Comparison of ENCODE assay signal across 9 cellular contexts in the genomic region with DNA sequence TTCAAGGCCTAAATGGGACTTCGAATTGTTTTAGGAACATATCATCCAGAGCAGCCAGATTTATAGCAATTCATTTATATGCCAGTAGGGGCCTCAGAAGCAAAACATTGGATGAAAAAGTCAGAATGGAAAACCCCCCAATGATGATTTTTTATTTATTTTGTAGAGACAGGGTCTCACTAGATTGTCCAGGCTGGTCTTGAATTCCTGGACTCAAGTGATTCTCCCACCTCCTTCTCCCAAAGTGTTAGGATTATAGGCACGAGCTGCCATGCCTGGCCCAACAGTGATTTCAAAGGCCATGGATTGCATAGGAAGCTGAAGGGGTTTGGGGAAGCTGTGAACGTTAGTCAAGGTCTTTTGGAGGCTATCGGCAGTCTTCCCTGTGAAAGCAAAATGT. TPM values are rescaled to one million over a fixed set of nuclear protein-coding genes. Genes with fewer than 3 reads are reported as not detected.
A peak's percentile ranks its signal among the peaks of the same experiment; 100 is the strongest.
DNase-seq lines count a peak whose midpoint lies in the region; ATAC-seq and TF ChIP-seq lines count a peak whose summit lies in the region.
"Had no signal": no experiment of that assay in that cellular context is flagged by ENCODE, and none has a peak within 500 bp of the region (broad histone marks: within the 10 kb centered on the region; RNA-seq: fewer than 3 reads in every experiment).

No MANE protein-coding gene starts in this region.

- in situ Hi-C loops in mammary epithelial cell (cut with MboI; ENCODE audit: low sequenced_read_pairs in 2 of 2) = no loop called here

- H3K27me3 ChIP-seq in CD8-positive, alpha-beta T cell (ENCODE audit: insufficient read depth, low read length) = no peaks in the 10 kb centered on the region
- H3K27me3 ChIP-seq in mammary epithelial cell (ENCODE audit: insufficient read depth, low read length) (no peaks in the 10 kb centered on the region), esophagus muscularis mucosa (no peaks in the 10 kb centered on the region), SJCRH30 (no peaks in the 10 kb centered on the region)
- H3K27me3 ChIP-seq: ovary had no signal

- peaks cover 41% of the 10 kb centered on the region for H3K4me1 Mint-ChIP-seq in CD8-positive, alpha-beta T cell (ENCODE audit: low read depth)
- peaks cover 30 to 47% (median 40%) of the 10 kb centered on the region in 3 donors for H3K4me1 Mint-ChIP-seq in IgD-negative memory B cell
- H3K4me1 Mint-ChIP-seq in naive thymus-derived CD8-positive, alpha-beta T cell = peaks cover 20 to 55% (median 37%) of the 10 kb centered on the region in 4 donors

- no peak overlapping the region for H3K4me2 ChIP-seq in mammary epithelial cell (ENCODE audit: insufficient read depth, low read depth, low read length)

- H3K27ac Mint-ChIP-seq in CD8-positive, alpha-beta T cell = peak overlapping the region; percentile 55
- peak overlapping the region in 2 of 3 donors; percentile 18 to 61 for H3K27ac Mint-ChIP-seq in IgD-negative memory B cell
- H3K27ac Mint-ChIP-seq in naive thymus-derived CD8-positive, alpha-beta T cell = peak overlapping the region in 7 of 10 donors; percentile 4 to 68 (median 44)

- no peak overlapping the region for H2AFZ ChIP-seq in mammary epithelial cell (ENCODE audit: low read depth, low read length)

- ATAC-seq in CD8-positive, alpha-beta T cell = no peak
- ATAC-seq in naive thymus-derived CD8-positive, alpha-beta T cell = no peak
- ATAC-seq in GM18858 (IDR thresholded peaks at IDR 0.05; ENCODE audit: unreplicated experiment) = no peak

- H3K4me3 ChIP-seq in CD8-positive, alpha-beta T cell (ENCODE audit: low read depth, low read length) = no peak overlapping the region
- H3K4me3 ChIP-seq in mammary epithelial cell (replicated peaks in 1 of 3; ENCODE audit: insufficient read depth in 1 of 3, low read depth in 2 of 3, low read length in 3 of 3) (no peak overlapping the region), esophagus muscularis mucosa (no peak overlapping the region), SJCRH30 (no peak overlapping the region)
- H3K4me3 ChIP-seq: ovary had no signal

- intact Hi-C loops in CD8-positive, alpha-beta T cell (cut with DNase I, micrococcal nuclease) = loop anchor here in 1 of 2 experiments (2.0 kb wide), 1 partner anchor 41 kb away; no protein-coding TSS in a partner anchor
- intact Hi-C loops in mammary epithelial cell (cut with micrococcal nuclease) = no loop called here
- intact Hi-C loops in esophagus muscularis mucosa (cut with DNase I) = no loop called here

- no peak overlapping the region for H3K4me3 Mint-ChIP-seq in CD8-positive, alpha-beta T cell
- H3K4me3 Mint-ChIP-seq in IgD-negative memory B cell = peak overlapping the region in 1 of 4 donors; percentile 75
- H3K4me3 Mint-ChIP-seq in naive thymus-derived CD8-positive, alpha-beta T cell = no peak overlapping the region

- peak; percentile 55 for TF ChIP-seq CTCF in CD8-positive, alpha-beta T cell (IDR thresholded peaks at IDR 0.05)
- peak; percentile 46 for TF ChIP-seq CTCF in mammary epithelial cell (conservative IDR thresholded peaks at IDR 0.05 in 1 of 2, IDR thresholded peaks at IDR 0.05 in 1 of 2; ENCODE audit: extremely low read depth in 1 of 2, insufficient read depth in 1 of 2, low read depth in 1 of 2, low read length in 2 of 2)
- TF ChIP-seq CTCF in esophagus muscularis mucosa (IDR thresholded peaks at IDR 0.05) = peak in 1 of 3 experiments; percentile 49

- CTCF ChIA-PET in CD8-positive, alpha-beta T cell (lab: Charles Lee) = interaction anchor here (0.5 to 6.0 kb wide), 9 partner anchors 8 to 399 kb away, joined by 3 to 35 read pairs (median 3); a partner anchor contains a TSS
- CTCF ChIA-PET in mammary epithelial cell (lab: Charles Lee; ENCODE audit: low non-redundant PET) = interaction anchor here (0.7 kb wide), 1 partner anchor 393 kb away, joined by 4 read pairs; no protein-coding TSS in a partner anchor

- no peak overlapping the region for H3K27ac ChIP-seq in CD8-positive, alpha-beta T cell (ENCODE audit: low read depth, low read length)
- H3K27ac ChIP-seq in mammary epithelial cell (ENCODE audit: insufficient read depth, low read depth, low read length) = no peak overlapping the region
- H3K27ac ChIP-seq in esophagus muscularis mucosa (replicated peaks in 1 of 4) = no peak overlapping the region
- no peak overlapping the region for H3K27ac ChIP-seq in SJCRH30
- H3K27ac ChIP-seq: ovary had no signal

- WGBS in mammary epithelial cell (ENCODE audit: low coverage, missing lambda C conversion rate) = 93% methylated on average over 4 of the region's 4 CpGs
- 85% methylated on average over 4 of the region's 4 CpGs for WGBS in esophagus muscularis mucosa

- no peaks in the 10 kb centered on the region for H3K36me3 ChIP-seq in CD8-positive, alpha-beta T cell (ENCODE audit: insufficient read depth, low read length)
- no peaks in the 10 kb centered on the region for H3K36me3 ChIP-seq in mammary epithelial cell (ENCODE audit: insufficient read depth, low read length)
- no peaks in the 10 kb centered on the region for H3K36me3 ChIP-seq in esophagus muscularis mucosa
- H3K36me3 ChIP-seq in SJCRH30 = no peaks in the 10 kb centered on the region
- H3K36me3 ChIP-seq: ovary had no signal

- H4K20me1 ChIP-seq in mammary epithelial cell (ENCODE audit: insufficient read depth, low read length) = no peaks in the 10 kb centered on the region

- no peaks in the 10 kb centered on the region for H3K9me3 ChIP-seq in CD8-positive, alpha-beta T cell (ENCODE audit: low read length)
- H3K9me3 ChIP-seq in mammary epithelial cell (replicated peaks; ENCODE audit: insufficient read depth, low read length) (no peaks in the 10 kb centered on the region), esophagus muscularis mucosa (no peaks in the 10 kb centered on the region), SJCRH30 (replicated peaks) (no peaks in the 10 kb centered on the region)
- H3K9me3 ChIP-seq: ovary had no signal

- DNase-seq in CD8-positive, alpha-beta T cell = no peak
- DNase-seq in mammary epithelial cell = no peak
- DNase-seq in naive thymus-derived CD8-positive, alpha-beta T cell = peak in 1 of 10 donors; percentile 16
- DNase-seq in esophagus muscularis mucosa (ENCODE audit: extremely low spot score) = no peak
- no peak for DNase-seq in SJCRH30
- no peak for DNase-seq in activated naive CD4-positive, alpha-beta T cell treated with Interleukin-2 at 50 U/mL for 16 hours
- DNase-seq: ovary had no signal

- peaks cover 22% of the 10 kb centered on the region for H3K79me2 ChIP-seq in mammary epithelial cell (ENCODE audit: insufficient read depth, low read length)

- H3K9me3 Mint-ChIP-seq in CD8-positive, alpha-beta T cell = no peaks in the 10 kb centered on the region
- no peaks in the 10 kb centered on the region for H3K9me3 Mint-ChIP-seq in IgD-negative memory B cell
- H3K9me3 Mint-ChIP-seq in naive thymus-derived CD8-positive, alpha-beta T cell = no peaks in the 10 kb centered on the region

- H3K36me3 Mint-ChIP-seq in CD8-positive, alpha-beta T cell = peaks cover 11% of the 10 kb centered on the region
- H3K36me3 Mint-ChIP-seq in IgD-negative memory B cell = no peaks in the 10 kb centered on the region
- no peaks in the 10 kb centered on the region for H3K36me3 Mint-ChIP-seq in naive thymus-derived CD8-positive, alpha-beta T cell

- TF ChIP-seq EP300 in esophagus muscularis mucosa (IDR thresholded peaks at IDR 0.05) = no peak

- TF ChIP-seq POLR2A in esophagus muscularis mucosa (IDR thresholded peaks at IDR 0.05; ENCODE audit: low read depth) = no peak

- H3K4me1 ChIP-seq in CD8-positive, alpha-beta T cell (ENCODE audit: insufficient read depth, low read length) = peaks cover 9% of the 10 kb centered on the region
- peaks cover 14% of the 10 kb centered on the region for H3K4me1 ChIP-seq in mammary epithelial cell (ENCODE audit: insufficient read depth, low read length)
- H3K4me1 ChIP-seq in esophagus muscularis mucosa = peaks cover 13 to 20% (median 19%) of the 10 kb centered on the region in 4 donors
- H3K4me1 ChIP-seq in SJCRH30 = peaks cover 4% of the 10 kb centered on the region; the same call in 1 of the 2 replicates

- H3K27me3 Mint-ChIP-seq in CD8-positive, alpha-beta T cell (ENCODE audit: low read depth) = no peaks in the 10 kb centered on the region
- H3K27me3 Mint-ChIP-seq in IgD-negative memory B cell = no peaks in the 10 kb centered on the region
- no peaks in the 10 kb centered on the region for H3K27me3 Mint-ChIP-seq in naive thymus-derived CD8-positive, alpha-beta T cell

- no peak overlapping the region for H3K9ac ChIP-seq in mammary epithelial cell (ENCODE audit: insufficient read depth, low read length)

- dilution Hi-C loops in mammary epithelial cell (cut with HindIII; ENCODE audit: low sequenced_read_pairs) = no loop called here

- POLR2A ChIA-PET in CD8-positive, alpha-beta T cell (lab: Charles Lee) = no interaction called here
- POLR2A ChIA-PET in naive thymus-derived CD8-positive, alpha-beta T cell (lab: Charles Lee) = interaction anchor here (0.7 to 1.5 kb wide), 2 partner anchors 15 to 24 kb away, joined by 3 to 7 read pairs; no protein-coding TSS in a partner anchor

- no TSS peak for BruUV-seq in mammary epithelial cell (replicated peaks; lab: Mats Ljungman, UMichigan)

RNA-seq across cellular contexts. Expression of a gene that starts 3.6 kb away (rescaled TPM):
- total RNA-seq in CD8-positive, alpha-beta T cell = 10 to 100 TPM; 53.7 to 53.8 TPM
- polyA plus RNA-seq in IgD-negative memory B cell = 46.9 TPM
- total RNA-seq in mammary epithelial cell = 10 to 100 TPM; 26.3 to 32.5 TPM
- polyA plus RNA-seq in mammary epithelial cell = 22.8 TPM
- polyA minus RNA-seq in mammary epithelial cell = 72.9 TPM
- 10 to 100 TPM; 40.6 to 44.9 TPM for total RNA-seq in naive thymus-derived CD8-positive, alpha-beta T cell
- 10 to 100 TPM in 1 of 3 donors, 1 to 10 TPM in 2; 6.2 to 16.2 (median 9.3) TPM for polyA plus RNA-seq in naive thymus-derived CD8-positive, alpha-beta T cell
- total RNA-seq in esophagus muscularis mucosa = 10 to 100 TPM; 17.1 to 38.0 (median 24.8) TPM
- total RNA-seq in SJCRH30 (2014; rRNA removed; shearing (Covaris generic)) = 9.1 and 10.4 TPM in 2 replicates

RNA-seq across cellular contexts. Expression of a gene that starts 21.9 kb away (rescaled TPM):
- total RNA-seq in CD8-positive, alpha-beta T cell = 10 to 100 TPM; 35.5 to 40.3 TPM
- polyA plus RNA-seq in IgD-negative memory B cell = 25.2 TPM
- 10 to 100 TPM; 77.7 to 89.2 TPM for total RNA-seq in mammary epithelial cell
- 66.6 TPM for polyA plus RNA-seq in mammary epithelial cell
- 48.8 TPM for polyA minus RNA-seq in mammary epithelial cell
- 10 to 100 TPM; 37.5 to 42.4 TPM for total RNA-seq in naive thymus-derived CD8-positive, alpha-beta T cell
- 10 to 100 TPM; 23.5 to 29.1 (median 26.2) TPM for polyA plus RNA-seq in naive thymus-derived CD8-positive, alpha-beta T cell
- total RNA-seq in esophagus muscularis mucosa = 10 to 100 TPM; 61.9 to 89.5 (median 74.2) TPM
- total RNA-seq in SJCRH30 (2014; rRNA removed; shearing (Covaris generic)) = 109 and 113 TPM in 2 replicates
